Comparison of ENCODE assay signal across 8 cellular contexts in genomic region chr20:59835448-59836395, GRCh38.
A peak's percentile ranks its signal among the peaks of the same experiment; 100 is the strongest.
DNase-seq lines count a peak whose midpoint lies in the region; ATAC-seq and TF ChIP-seq lines count a peak whose summit lies in the region.

No MANE protein-coding gene starts in this region.

- H3K18ac ChIP-seq in H9 (ENCODE audit: insufficient read length, low read depth, low read length): no peak overlapping the region

- no CpG with 5 or more reads among the region's 16 CpGs for WGBS in H9 (ENCODE audit: extremely low coverage, insufficient read length, low lambda C conversion rate)

- no peaks in the 10 kb centered on the region for H3K36me3 Mint-ChIP-seq in H9 (ENCODE audit: insufficient read depth in 1 of 3, low read depth in 3 of 3)
- H3K36me3 Mint-ChIP-seq in glutamatergic neuron (ENCODE audit: unreplicated experiment): no peaks in the 10 kb centered on the region
- H3K36me3 Mint-ChIP-seq in activated CD4-positive, alpha-beta T cell treated with anti-CD3 and anti-CD28 coated beads, Interleukin-2, amount 10 ng/mL, durations not matched to agents 7 days and 5 days (ENCODE audit: low read depth): no peaks in the 10 kb centered on the region
- H3K36me3 Mint-ChIP-seq in activated T-helper 2 cell treated with anti-CD3 and anti-CD28 coated beads, Interferon-gamma antibody, Interleukin-2, Interleukin-4, amounts not matched to agents 10 μg/mL and 5 μg/mL and 100 μg/mL, durations not matched to agents 14 hours and 24 hours and 36 hours (ENCODE audit: low read depth): no peaks in the 10 kb centered on the region

- H3K4me1 Mint-ChIP-seq in H9 (peaks cover 11 to 14% of the 10 kb centered on the region in 2 experiments), glutamatergic neuron (ENCODE audit: low read depth, unreplicated experiment) (peaks cover 40% of the 10 kb centered on the region)
- H3K4me1 Mint-ChIP-seq in activated CD4-positive, alpha-beta T cell treated with anti-CD3 and anti-CD28 coated beads, Interleukin-2, amount 10 ng/mL, durations not matched to agents 7 days and 5 days: no peaks in the 10 kb centered on the region
- no peaks in the 10 kb centered on the region for H3K4me1 Mint-ChIP-seq in activated T-helper 2 cell treated with anti-CD3 and anti-CD28 coated beads, Interferon-gamma antibody, Interleukin-2, Interleukin-4, amounts not matched to agents 10 μg/mL and 5 μg/mL and 100 μg/mL, durations not matched to agents 14 hours and 24 hours and 36 hours (ENCODE audit: low read depth)

- no peak overlapping the region for H4K8ac ChIP-seq in H9 (replicated peaks; ENCODE audit: insufficient read length, low read depth, low read length)

- ATAC-seq in RWPE2 (ENCODE audit: low read depth) (peak; percentile 68), GM21447 (IDR thresholded peaks at IDR 0.05; ENCODE audit: unreplicated experiment) (no peak)

- H3K9me3 ChIP-seq in H9 (ENCODE audit: control insufficient read depth, low read depth, low read length): no peaks in the 10 kb centered on the region
- H3K9me3 ChIP-seq in RWPE2 (ENCODE audit: severe bottlenecking): no peaks in the 10 kb centered on the region

- no peak overlapping the region for H3K4ac ChIP-seq in H9 (ENCODE audit: low read depth, low read length)

- H3K27ac ChIP-seq in H9 (ENCODE audit: insufficient read length, low read depth, low read length) (no peak overlapping the region), RWPE2 (ENCODE audit: poor library complexity, severe bottlenecking) (peak overlapping the region; percentile 86)

- H3K4me3 Mint-ChIP-seq in H9 (no peak overlapping the region), glutamatergic neuron (ENCODE audit: unreplicated experiment) (peak overlapping the region; percentile 23)
- no peak overlapping the region for H3K4me3 Mint-ChIP-seq in activated CD4-positive, alpha-beta T cell treated with anti-CD3 and anti-CD28 coated beads, Interleukin-2, amount 10 ng/mL, durations not matched to agents 7 days and 5 days
- no peak overlapping the region for H3K4me3 Mint-ChIP-seq in activated T-helper 2 cell treated with anti-CD3 and anti-CD28 coated beads, Interferon-gamma antibody, Interleukin-2, Interleukin-4, amounts not matched to agents 10 μg/mL and 5 μg/mL and 100 μg/mL, durations not matched to agents 14 hours and 24 hours and 36 hours (ENCODE audit: low read depth)

- no peak overlapping the region for H4K5ac ChIP-seq in H9 (ENCODE audit: insufficient read length, low read depth, low read length)

- H3K9me3 Mint-ChIP-seq in H9: peaks cover 0 to 3% of the 10 kb centered on the region in 2 experiments; a peak in 2 of 5 replicates
- H3K9me3 Mint-ChIP-seq in glutamatergic neuron (ENCODE audit: unreplicated experiment): peaks cover 3% of the 10 kb centered on the region
- H3K9me3 Mint-ChIP-seq in activated CD4-positive, alpha-beta T cell treated with anti-CD3 and anti-CD28 coated beads, Interleukin-2, amount 10 ng/mL, durations not matched to agents 7 days and 5 days: no peaks in the 10 kb centered on the region
- no peaks in the 10 kb centered on the region for H3K9me3 Mint-ChIP-seq in activated T-helper 2 cell treated with anti-CD3 and anti-CD28 coated beads, Interferon-gamma antibody, Interleukin-2, Interleukin-4, amounts not matched to agents 10 μg/mL and 5 μg/mL and 100 μg/mL, durations not matched to agents 14 hours and 24 hours and 36 hours

- no peak for TF ChIP-seq CTCF in H9 (conservative IDR thresholded peaks at IDR 0.05)
- TF ChIP-seq CTCF in RWPE2 (IDR thresholded peaks at IDR 0.05; ENCODE audit: poor library complexity, severe bottlenecking): no peak
- TF ChIP-seq CTCF in glutamatergic neuron (IDR thresholded peaks at IDR 0.05; ENCODE audit: partially characterized antibody, unreplicated experiment): no peak

- CTCF ChIA-PET in activated CD4-positive, alpha-beta T cell treated with anti-CD3 and anti-CD28 coated beads, Interleukin-2, amount 10 ng/mL, durations not matched to agents 7 days and 5 days (lab: Charles Lee): no interaction called here

- no peak overlapping the region for H4K91ac ChIP-seq in H9 (ENCODE audit: insufficient read length, low read depth, low read length)

- H3K4me2 ChIP-seq in H9 (ENCODE audit: insufficient read depth, insufficient read length, low read length): no peak overlapping the region

- no peak overlapping the region for H2AFZ ChIP-seq in H9 (ENCODE audit: low read length)

- no peak overlapping the region for H3K9ac ChIP-seq in H9 (ENCODE audit: extremely low read depth, insufficient read length, low read length)

- H3K27me3 ChIP-seq in H9 (ENCODE audit: insufficient read depth, low read length): no peaks in the 10 kb centered on the region; the same call in 1 of the 2 replicates
- H3K27me3 ChIP-seq in RWPE2 (ENCODE audit: insufficient read depth, poor library complexity, severe bottlenecking): no peaks in the 10 kb centered on the region

- no peaks in the 10 kb centered on the region for H3K79me2 ChIP-seq in H9 (ENCODE audit: insufficient read depth, low read length)

- H3K27me3 Mint-ChIP-seq in H9 (ENCODE audit: low read depth) (peaks cover 30% of the 10 kb centered on the region), glutamatergic neuron (ENCODE audit: unreplicated experiment) (no peaks in the 10 kb centered on the region)
- peaks cover 18% of the 10 kb centered on the region for H3K27me3 Mint-ChIP-seq in activated CD4-positive, alpha-beta T cell treated with anti-CD3 and anti-CD28 coated beads, Interleukin-2, amount 10 ng/mL, durations not matched to agents 7 days and 5 days
- H3K27me3 Mint-ChIP-seq in activated T-helper 2 cell treated with anti-CD3 and anti-CD28 coated beads, Interferon-gamma antibody, Interleukin-2, Interleukin-4, amounts not matched to agents 10 μg/mL and 5 μg/mL and 100 μg/mL, durations not matched to agents 14 hours and 24 hours and 36 hours (ENCODE audit: low read depth): peaks cover 13% of the 10 kb centered on the region

- no peak overlapping the region for H2BK15ac ChIP-seq in H9 (ENCODE audit: low read depth, low read length)

- no peak overlapping the region for H2BK5ac ChIP-seq in H9 (ENCODE audit: insufficient read length, low read length)

- H3K14ac ChIP-seq in H9 (ENCODE audit: insufficient read depth, low read length): no peak overlapping the region

- no peak overlapping the region for H3T11ph ChIP-seq in H9 (ENCODE audit: low read length)

- H3K36me3 ChIP-seq in RWPE2 (ENCODE audit: low read depth): peaks cover 31% of the 10 kb centered on the region

- peaks cover 3% of the 10 kb centered on the region for H3K23me2 ChIP-seq in H9 (ENCODE audit: insufficient read length, low read depth, low read length, poor library complexity, severe bottlenecking)

- H3K4me1 ChIP-seq in H9 (ENCODE audit: insufficient read depth, low read length) (no peaks in the 10 kb centered on the region), RWPE2 (ENCODE audit: insufficient read depth, poor library complexity, severe bottlenecking) (peaks cover 68% of the 10 kb centered on the region)

- no peak overlapping the region for H2BK20ac ChIP-seq in H9 (ENCODE audit: low read depth, low read length, poor library complexity, severe bottlenecking)

- H2BK120ac ChIP-seq in H9 (ENCODE audit: low read depth, low read length, poor library complexity, severe bottlenecking): no peak overlapping the region

- no peak overlapping the region for H3K23ac ChIP-seq in H9 (ENCODE audit: insufficient read length, low read depth, low read length)

- H3K4me3 ChIP-seq in RWPE2 (ENCODE audit: severe bottlenecking): peak overlapping the region; percentile 32

- H4K20me1 ChIP-seq in H9 (ENCODE audit: control insufficient read depth, insufficient read depth, insufficient read length): no peaks in the 10 kb centered on the region

- H3K56ac ChIP-seq in H9 (ENCODE audit: insufficient read length, low read depth, low read length): no peak overlapping the region

- H3K79me1 ChIP-seq in H9 (ENCODE audit: insufficient read depth, low read depth, low read length, poor library complexity, severe bottlenecking): no peaks in the 10 kb centered on the region

- no peak overlapping the region for H2BK12ac ChIP-seq in H9 (ENCODE audit: insufficient read length, low read depth, low read length)

- DNase-seq in H9 (peak; percentile 65), RWPE2 (ENCODE audit: low spot score) (peak; percentile 95), glutamatergic neuron (no peak), putamen (ENCODE audit: low spot score) (peak; percentile 29), HuH-7.5 (ENCODE audit: low spot score) (no peak)
- no peak for DNase-seq in activated CD4-positive, alpha-beta T cell treated with anti-CD3 and anti-CD28 coated beads, Interleukin-2, amount 10 ng/mL, durations not matched to agents 7 days and 5 days
- DNase-seq in activated T-helper 2 cell treated with anti-CD3 and anti-CD28 coated beads, Interferon-gamma antibody, Interleukin-2, Interleukin-4, amounts not matched to agents 10 μg/mL and 5 μg/mL and 100 μg/mL, durations not matched to agents 14 hours and 24 hours and 36 hours (ENCODE audit: low spot score): no peak

- intact Hi-C loops in activated T-helper 2 cell treated with anti-CD3 and anti-CD28 coated beads, Interferon-gamma antibody, Interleukin-2, Interleukin-4, amounts not matched to agents 10 μg/mL and 5 μg/mL and 100 μg/mL, durations not matched to agents 14 hours and 24 hours and 36 hours (cut with micrococcal nuclease): no loop called here

- H3K27ac Mint-ChIP-seq in H9: no peak overlapping the region; a peak in 1 of 7 replicates
- H3K27ac Mint-ChIP-seq in glutamatergic neuron (ENCODE audit: unreplicated experiment): peak overlapping the region; percentile 29
- H3K27ac Mint-ChIP-seq in activated CD4-positive, alpha-beta T cell treated with anti-CD3 and anti-CD28 coated beads, Interleukin-2, amount 10 ng/mL, durations not matched to agents 7 days and 5 days: no peak overlapping the region
- H3K27ac Mint-ChIP-seq in activated T-helper 2 cell treated with anti-CD3 and anti-CD28 coated beads, Interferon-gamma antibody, Interleukin-2, Interleukin-4, amounts not matched to agents 10 μg/mL and 5 μg/mL and 100 μg/mL, durations not matched to agents 14 hours and 24 hours and 36 hours: no peak overlapping the region

- POLR2A ChIA-PET in activated CD4-positive, alpha-beta T cell treated with anti-CD3 and anti-CD28 coated beads, Interleukin-2, amount 10 ng/mL, durations not matched to agents 7 days and 5 days (lab: Charles Lee): no interaction called here

- no peak overlapping the region for H2AK5ac ChIP-seq in H9 (ENCODE audit: insufficient read length, low read length)

Comparison
In these comparisons a context has a peak if more than half of its experiments do, and no peak if none do; other contexts are left out.
1. DNase-seq: peak in H9 (single experiment), RWPE2 (single experiment) and putamen (single experiment); none in glutamatergic neuron (single experiment), activated CD4-positive, alpha-beta T cell treated with anti-CD3 and anti-CD28 coated beads, Interleukin-2, amount 10 ng/mL, durations not matched to agents 7 days and 5 days (single experiment), HuH-7.5 (single experiment) and activated T-helper 2 cell treated with anti-CD3 and anti-CD28 coated beads, Interferon-gamma antibody, Interleukin-2, Interleukin-4, amounts not matched to agents 10 μg/mL and 5 μg/mL and 100 μg/mL, durations not matched to agents 14 hours and 24 hours and 36 hours (single experiment).